In the genomic region with DNA sequence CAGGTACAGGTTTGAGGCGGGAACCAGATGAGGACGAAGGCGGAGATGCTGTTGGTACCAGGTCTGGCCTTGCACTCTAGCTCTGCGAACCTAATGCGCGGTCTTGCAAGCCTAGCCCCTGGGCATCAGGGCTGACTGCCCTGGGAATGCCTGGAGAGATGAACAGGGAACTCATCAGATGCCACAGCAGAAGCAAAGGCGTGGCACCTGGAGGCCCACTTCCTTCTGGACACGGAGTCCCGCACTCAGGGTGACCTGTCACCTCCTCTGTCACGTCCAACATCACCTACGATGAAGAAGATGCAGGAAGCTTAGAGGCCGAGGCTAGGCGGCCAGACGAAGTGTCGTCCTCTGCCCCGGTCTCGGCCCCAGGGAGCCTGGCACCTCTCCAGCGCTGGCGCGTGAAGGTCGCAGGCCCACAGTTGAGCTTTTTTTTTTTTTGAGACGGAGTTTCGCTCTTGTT, we compare ENCODE assay signal across 8 cellular contexts. TPM values are rescaled to one million over a fixed set of nuclear protein-coding genes. Genes with fewer than 3 reads are reported as not detected.
DNase-seq lines count a peak whose midpoint lies in the region; ATAC-seq, FAIRE-seq and TF ChIP-seq lines count a peak whose summit lies in the region.

No MANE protein-coding gene starts in this region.

- H3K4me3 Mint-ChIP-seq in activated naive CD8-positive, alpha-beta T cell, result peak overlapping the region; percentile 91

- H3K36me3 ChIP-seq in HCT116 (ENCODE audit: control insufficient read depth in 1 of 2, insufficient read depth in 2 of 2, low read length in 2 of 2) (no peaks in the 10 kb centered on the region), iPS-20b (ENCODE audit: insufficient read depth, low read depth, low read length) (peaks cover 2% of the 10 kb centered on the region; the same call in 1 of the 2 replicates), stomach (peaks cover 0 to 10% (median 9%) of the 10 kb centered on the region in 4 donors)

- no peak for TF ChIP-seq RAD21 in HCT116 (IDR thresholded peaks at IDR 0.05; ENCODE audit: low read depth)

- DNase-seq in Ammon's horn (ENCODE audit: low spot score) (peak; percentile 28), HCT116 (ENCODE audit: low read depth, low spot score) (no peak), stomach (peak; percentile 60), GM19239 (ENCODE audit: insufficient read length, low spot score) (no peak), GDM1 (lab: John Stamatoyannopoulos, UW) (no peak), SIG-M5 treated with dmso at 0.1 percent for 504 hours (lab: John Stamatoyannopoulos, UW; ENCODE audit: unreplicated experiment) (no peak)

- RAD21 ChIA-PET in HCT116 (lab: Charles Lee; ENCODE audit: low non-redundant PET in 1 of 2, low total read pairs in 2 of 2, uncharacterized antibody in 2 of 2, unreplicated experiment in 2 of 2), result no interaction called here

- no peaks in the 10 kb centered on the region for H3K79me2 ChIP-seq in HCT116 (ENCODE audit: insufficient read depth, low read length)

- H3K27ac ChIP-seq in HCT116 (ENCODE audit: low read depth, low read length) (peak overlapping the region; percentile 75; the same call in 1 of the 2 replicates), iPS-20b (ENCODE audit: low read length) (no peak overlapping the region), stomach (peak overlapping the region; percentile 82 to 96 (median 93))

- peak; percentile 9 for ATAC-seq in HCT116

- WGBS in stomach, 5 donors, result 62 to 75% (median 67%) methylated on average over 15 to 23 of the region's 23 CpGs

- FAIRE-seq in GM19239 (lab: Jason Lieb, UNC), result no peak

- H3K4me3 ChIP-seq in HCT116 (replicated peaks in 1 of 2; ENCODE audit: low read depth in 1 of 2, low read length in 2 of 2) (peak overlapping the region; percentile 55 to 66), iPS-20b (ENCODE audit: low read length) (peak overlapping the region; percentile 49; the same call in 1 of the 2 replicates), stomach (peak overlapping the region; percentile 45 to 60 (median 56))

- no peak for TF ChIP-seq CTCF in HCT116 (IDR thresholded peaks at IDR 0.05 in 2 of 3, conservative IDR thresholded peaks at IDR 0.05 in 1 of 3; ENCODE audit: borderline replicate concordance in 1 of 3, insufficient read depth in 1 of 3, low read depth in 2 of 3, low read length in 2 of 3)
- no peak for TF ChIP-seq CTCF in stomach (IDR thresholded peaks at IDR 0.05)

- intact Hi-C loops in HCT116 (cut with micrococcal nuclease) (no loop called here), stomach (cut with DNase I; ENCODE audit: low total_unique reads) (no loop called here)

- no peak overlapping the region for H2AFZ ChIP-seq in HCT116 (ENCODE audit: low read depth, low read length, poor library complexity, severe bottlenecking)

- H3K36me3 Mint-ChIP-seq in activated naive CD8-positive, alpha-beta T cell, result peaks cover 6% of the 10 kb centered on the region

- H4K20me1 ChIP-seq in HCT116 (ENCODE audit: insufficient read depth), result no peaks in the 10 kb centered on the region

- H3K4me1 ChIP-seq in HCT116 (ENCODE audit: control insufficient read depth in 1 of 2, insufficient read depth in 2 of 2, low read length in 2 of 2) (peaks cover 10 to 34% of the 10 kb centered on the region in 2 experiments), iPS-20b (ENCODE audit: insufficient read depth, low read length) (peaks cover 6% of the 10 kb centered on the region; the same call in 1 of the 2 replicates), stomach (peaks cover 18 to 70% (median 45%) of the 10 kb centered on the region in 4 donors)

- H3K9ac ChIP-seq in HCT116 (ENCODE audit: low read length) (peak overlapping the region; percentile 80), iPS-20b (ENCODE audit: low read depth, low read length) (peak overlapping the region; percentile 33; the same call in 1 of the 2 replicates)

- no peaks in the 10 kb centered on the region for H3K9me2 ChIP-seq in HCT116 (ENCODE audit: insufficient read depth)

- H3K27me3 ChIP-seq in HCT116 (ENCODE audit: insufficient read depth, low read length), result no peaks in the 10 kb centered on the region
- H3K27me3 ChIP-seq in iPS-20b (ENCODE audit: insufficient read depth, low read length), result 0 out of 2 replicates have a peak, but pooled peaks cover 4% of the 10 kb centered on the region
- no peaks in the 10 kb centered on the region for H3K27me3 ChIP-seq in stomach

- peak overlapping the region; percentile 86 for H3K27ac Mint-ChIP-seq in activated naive CD8-positive, alpha-beta T cell

- no peak for TF ChIP-seq EP300 in stomach (IDR thresholded peaks at IDR 0.05)

- POLR2A ChIA-PET in HCT116 (lab: Charles Lee), result interaction anchor here (1.3 to 2.7 kb wide), 2 partner anchors 9 to 636 kb away, joined by 4 to 43 read pairs; a partner anchor contains a TSS

- no peaks in the 10 kb centered on the region for H3K27me3 Mint-ChIP-seq in activated naive CD8-positive, alpha-beta T cell

- H3K4me2 ChIP-seq in HCT116 (ENCODE audit: low read length), result peak overlapping the region; percentile 88

- CTCF ChIA-PET in HCT116 (lab: Charles Lee), result interaction anchor here (0.7 to 1.9 kb wide), 13 partner anchors 9 to 1260 kb away, joined by 3 to 15 read pairs (median 4); a partner anchor contains a TSS

- BruUV-seq in HCT116 (replicated peaks; lab: Mats Ljungman, UMichigan), result TSS peak; percentile 77

- H3K9me3 Mint-ChIP-seq in activated naive CD8-positive, alpha-beta T cell (ENCODE audit: low read depth), result no peaks in the 10 kb centered on the region

- H3K4me1 Mint-ChIP-seq in activated naive CD8-positive, alpha-beta T cell (ENCODE audit: low read depth), result peaks cover 44% of the 10 kb centered on the region

- TF ChIP-seq POLR2A in HCT116 (IDR thresholded peaks at IDR 0.05; ENCODE audit: borderline replicate concordance, extremely low read depth, insufficient read depth, insufficient read length) (no peak), stomach (IDR thresholded peaks at IDR 0.05) (no peak)

- H3K9me3 ChIP-seq in HCT116 (ENCODE audit: control insufficient read depth in 1 of 2, insufficient read depth in 1 of 2, low read depth in 1 of 2, low read length in 2 of 2) (no peaks in the 10 kb centered on the region), iPS-20b (ENCODE audit: insufficient read depth, low read depth, low read length) (no peaks in the 10 kb centered on the region), stomach (no peaks in the 10 kb centered on the region)

TF ChIP-seq in HCT116, 20 proteins besides CTCF, POLR2A, EP300 and RAD21 (continues in another document):
- TF ChIP-seq, protein P1, sequence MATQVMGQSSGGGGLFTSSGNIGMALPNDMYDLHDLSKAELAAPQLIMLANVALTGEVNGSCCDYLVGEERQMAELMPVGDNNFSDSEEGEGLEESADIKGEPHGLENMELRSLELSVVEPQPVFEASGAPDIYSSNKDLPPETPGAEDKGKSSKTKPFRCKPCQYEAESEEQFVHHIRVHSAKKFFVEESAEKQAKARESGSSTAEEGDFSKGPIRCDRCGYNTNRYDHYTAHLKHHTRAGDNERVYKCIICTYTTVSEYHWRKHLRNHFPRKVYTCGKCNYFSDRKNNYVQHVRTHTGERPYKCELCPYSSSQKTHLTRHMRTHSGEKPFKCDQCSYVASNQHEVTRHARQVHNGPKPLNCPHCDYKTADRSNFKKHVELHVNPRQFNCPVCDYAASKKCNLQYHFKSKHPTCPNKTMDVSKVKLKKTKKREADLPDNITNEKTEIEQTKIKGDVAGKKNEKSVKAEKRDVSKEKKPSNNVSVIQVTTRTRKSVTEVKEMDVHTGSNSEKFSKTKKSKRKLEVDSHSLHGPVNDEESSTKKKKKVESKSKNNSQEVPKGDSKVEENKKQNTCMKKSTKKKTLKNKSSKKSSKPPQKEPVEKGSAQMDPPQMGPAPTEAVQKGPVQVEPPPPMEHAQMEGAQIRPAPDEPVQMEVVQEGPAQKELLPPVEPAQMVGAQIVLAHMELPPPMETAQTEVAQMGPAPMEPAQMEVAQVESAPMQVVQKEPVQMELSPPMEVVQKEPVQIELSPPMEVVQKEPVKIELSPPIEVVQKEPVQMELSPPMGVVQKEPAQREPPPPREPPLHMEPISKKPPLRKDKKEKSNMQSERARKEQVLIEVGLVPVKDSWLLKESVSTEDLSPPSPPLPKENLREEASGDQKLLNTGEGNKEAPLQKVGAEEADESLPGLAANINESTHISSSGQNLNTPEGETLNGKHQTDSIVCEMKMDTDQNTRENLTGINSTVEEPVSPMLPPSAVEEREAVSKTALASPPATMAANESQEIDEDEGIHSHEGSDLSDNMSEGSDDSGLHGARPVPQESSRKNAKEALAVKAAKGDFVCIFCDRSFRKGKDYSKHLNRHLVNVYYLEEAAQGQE (IDR thresholded peaks at IDR 0.05; ENCODE audit: low read depth), result no peak
- TF ChIP-seq, protein P2, sequence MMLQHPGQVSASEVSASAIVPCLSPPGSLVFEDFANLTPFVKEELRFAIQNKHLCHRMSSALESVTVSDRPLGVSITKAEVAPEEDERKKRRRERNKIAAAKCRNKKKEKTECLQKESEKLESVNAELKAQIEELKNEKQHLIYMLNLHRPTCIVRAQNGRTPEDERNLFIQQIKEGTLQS (IDR thresholded peaks at IDR 0.05), result no peak
- TF ChIP-seq CEBPB (IDR thresholded peaks at IDR 0.05; ENCODE audit: low read depth), result no peak
- TF ChIP-seq TCF7L2 (IDR thresholded peaks at IDR 0.05; ENCODE audit: borderline replicate concordance, extremely low read depth, insufficient read depth, insufficient read length), result no peak
- TF ChIP-seq, protein P3, sequence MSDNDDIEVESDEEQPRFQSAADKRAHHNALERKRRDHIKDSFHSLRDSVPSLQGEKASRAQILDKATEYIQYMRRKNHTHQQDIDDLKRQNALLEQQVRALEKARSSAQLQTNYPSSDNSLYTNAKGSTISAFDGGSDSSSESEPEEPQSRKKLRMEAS (IDR thresholded peaks at IDR 0.05), result no peak
- no peak for TF ChIP-seq FOSL1 (IDR thresholded peaks at IDR 0.05; ENCODE audit: low read depth)
- TF ChIP-seq JUND (IDR thresholded peaks at IDR 0.05), result no peak
- no peak for TF ChIP-seq SP1 (IDR thresholded peaks at IDR 0.05; ENCODE audit: low read depth)
- TF ChIP-seq SIN3A (IDR thresholded peaks at IDR 0.05; ENCODE audit: low read depth), result no peak
- no peak for TF ChIP-seq POLR2AphosphoS5 (IDR thresholded peaks at IDR 0.05; ENCODE audit: low read depth, low read length)
- no peak for TF ChIP-seq EGR1 (IDR thresholded peaks at IDR 0.05; ENCODE audit: low read depth)
- no peak for TF ChIP-seq ZFX (IDR thresholded peaks at IDR 0.05)
- no peak for TF ChIP-seq CBX3 (IDR thresholded peaks at IDR 0.05; ENCODE audit: low read depth)

RNA-seq across cellular contexts. Expression of a gene that starts 9.4 kb away (rescaled TPM):
- 3,138 TPM for total RNA-seq in HCT116 (2021; ENCODE audit: unreplicated experiment)
- polyA plus RNA-seq in HCT116 (2012), result 3,494 and 5,245 TPM in 2 replicates
- total RNA-seq in stomach, result 1,000 to 10,000 TPM in 2 of 5 donors, 100 to 1,000 TPM in 2, 10 to 100 TPM in 1; 99.1 to 1,684 (median 575) TPM
- 1,000 to 10,000 TPM; 1,998 to 2,495 (median 2,423) TPM for polyA plus RNA-seq in stomach

RNA-seq across cellular contexts. Expression of a gene that starts 47.9 kb away (rescaled TPM):
- 83.7 TPM for total RNA-seq in HCT116 (2021; ENCODE audit: unreplicated experiment)
- 62.8 and 80.8 TPM in 2 replicates for polyA plus RNA-seq in HCT116 (2012)
- total RNA-seq in stomach, result 10 to 100 TPM in 3 of 5 donors, 1 to 10 TPM in 2; 8.0 to 26.3 (median 17.1) TPM
- 1 to 10 TPM; 2.1 to 5.7 (median 2.4) TPM for polyA plus RNA-seq in stomach

Comparison
In these comparisons a context has a peak if more than half of its experiments do, and no peak if none do; other contexts are left out.
1. DNase-seq: peak in Ammon's horn (single experiment) and stomach (single experiment); none in HCT116 (single experiment), GM19239 (single experiment), GDM1 (single experiment) and SIG-M5 treated with dmso at 0.1 percent for 504 hours (single experiment).
2. Peak in every context shown above with its lines, with median percentiles within 50 percentile points of each other: H3K4me3 ChIP-seq.